8 cellular contexts compared by ENCODE assay signal in the genomic region with DNA sequence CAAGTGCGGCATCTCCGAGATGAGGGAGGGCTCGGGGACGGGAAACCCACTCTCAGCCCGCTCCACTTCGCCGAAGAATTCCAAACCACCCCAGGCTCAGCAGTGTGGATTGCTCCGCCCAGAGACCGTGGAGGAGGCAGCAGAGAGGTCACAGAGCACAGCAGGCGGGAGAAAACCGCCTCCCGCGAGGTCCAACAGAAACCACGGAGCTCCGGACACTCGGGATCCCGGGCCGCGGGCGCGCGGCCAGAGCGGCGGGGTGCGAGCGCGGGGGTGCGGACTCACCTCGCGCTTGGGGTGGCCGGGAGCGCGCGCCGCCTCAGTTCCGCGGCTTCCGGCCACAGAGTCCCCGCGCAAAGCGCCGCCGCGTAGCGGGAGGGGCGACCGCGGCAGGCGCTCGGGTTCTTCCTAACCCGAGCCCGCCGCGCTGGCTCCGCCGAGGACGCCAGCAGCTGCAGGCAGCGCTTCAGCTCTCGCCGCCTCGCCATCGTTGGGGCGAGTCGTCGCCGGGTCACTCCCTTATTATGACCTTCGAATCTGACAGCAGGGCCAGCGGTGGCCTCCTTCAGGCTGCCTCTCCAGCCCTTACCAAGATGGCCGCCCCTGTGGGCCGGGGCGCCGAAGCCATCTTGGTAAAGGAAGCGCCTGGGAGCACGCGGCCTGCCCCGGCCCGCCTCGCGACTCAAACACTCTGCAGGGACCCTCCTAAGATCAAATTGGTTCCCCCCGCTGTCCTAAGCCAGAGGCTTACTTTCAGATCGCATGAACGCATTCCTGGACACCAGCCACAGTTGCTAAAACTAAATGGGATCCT. TPM values are rescaled to one million over a fixed set of nuclear protein-coding genes. Genes with fewer than 3 reads are reported as not detected.
A peak's percentile ranks its signal among the peaks of the same experiment; 100 is the strongest.
DNase-seq lines count a peak whose midpoint lies in the region; ATAC-seq and TF ChIP-seq lines count a peak whose summit lies in the region.

A gene (minus strand): TSS at position 106 of the 814 bp plus-strand sequence. CDS start 20,323 bp downstream, outside the sequence.

- peaks cover 21 to 27% of the 10 kb centered on the region in 2 donors for H3K36me3 Mint-ChIP-seq in activated naive CD4-positive, alpha-beta T cell treated with anti-CD3 and anti-CD28 coated beads, Interleukin-2, amount 50 U/mL, for 72 hours
- H3K36me3 Mint-ChIP-seq in glutamatergic neuron (ENCODE audit: unreplicated experiment) = no peaks in the 10 kb centered on the region
- no peaks in the 10 kb centered on the region for H3K36me3 Mint-ChIP-seq in osteocyte (ENCODE audit: unreplicated experiment)

- peak; percentile 95 for ATAC-seq in SK-N-SH treated with all-trans-retinoic acid at 6 μM for 48 hours
- ATAC-seq in activated naive CD4-positive, alpha-beta T cell treated with anti-CD3 and anti-CD28 coated beads, Interleukin-2, amount 50 U/mL, for 72 hours = peak; percentile 86 to 93
- peak; percentile 88 for ATAC-seq in thoracic aorta (ENCODE audit: insufficient number of reproducible peaks, low FRiP score, low read depth)

- peak within 1 kb of the TSS; percentile 94 for H3K4me3 Mint-ChIP-seq in glutamatergic neuron (ENCODE audit: unreplicated experiment)
- peak within 1 kb of the TSS; percentile 92 for H3K4me3 Mint-ChIP-seq in osteocyte (ENCODE audit: unreplicated experiment)

- peak; percentile 46 for DNase-seq in HFF-Myc (ENCODE audit: extremely low read depth, low read depth)
- peak; percentile 94 for DNase-seq in NAMALWA (ENCODE audit: low spot score)
- DNase-seq in activated naive CD4-positive, alpha-beta T cell treated with anti-CD3 and anti-CD28 coated beads, Interleukin-2, amount 50 U/mL, for 72 hours (ENCODE audit: low spot score in 2 of 2) = peak; percentile 72 to 84
- peak; percentile 79 for DNase-seq in glutamatergic neuron
- peak; percentile 95 for DNase-seq in osteocyte (ENCODE audit: extremely low spot score, unreplicated experiment)
- DNase-seq in thoracic aorta (ENCODE audit: low spot score) = peak; percentile 68

- no peak for TF ChIP-seq CTCF in HFF-Myc (IDR thresholded peaks at IDR 0.05; ENCODE audit: low read depth, low read length, missing control alignments)
- TF ChIP-seq CTCF in glutamatergic neuron (IDR thresholded peaks at IDR 0.05; ENCODE audit: partially characterized antibody, unreplicated experiment) = no peak
- no peak for TF ChIP-seq CTCF in osteocyte (IDR thresholded peaks at IDR 0.05)
- TF ChIP-seq CTCF in thoracic aorta (IDR thresholded peaks at IDR 0.05) = no peak

- H3K27me3 Mint-ChIP-seq in glutamatergic neuron (ENCODE audit: unreplicated experiment) (peaks cover 4% of the 10 kb centered on the region), osteocyte (ENCODE audit: unreplicated experiment) (no peaks in the 10 kb centered on the region)

- H3K4me3 ChIP-seq in GM08714 (ENCODE audit: low read length) (peak within 1 kb of the TSS; percentile 76), HFF-Myc (replicated peaks; ENCODE audit: low read depth, low read length) (peak within 1 kb of the TSS; percentile 65), thoracic aorta (peak within 1 kb of the TSS; percentile 97)

- no peaks in the 10 kb centered on the region for H3K9me3 ChIP-seq in thoracic aorta

- peaks cover 15% of the 10 kb centered on the region for H3K4me1 Mint-ChIP-seq in glutamatergic neuron (ENCODE audit: low read depth, unreplicated experiment)
- peaks cover 32% of the 10 kb centered on the region for H3K4me1 Mint-ChIP-seq in osteocyte (ENCODE audit: unreplicated experiment)

- no peaks in the 10 kb centered on the region for H3K9me3 Mint-ChIP-seq in activated naive CD4-positive, alpha-beta T cell treated with anti-CD3 and anti-CD28 coated beads, Interleukin-2, amount 50 U/mL, for 72 hours
- H3K9me3 Mint-ChIP-seq in glutamatergic neuron (ENCODE audit: unreplicated experiment) (peaks cover 7% of the 10 kb centered on the region), osteocyte (ENCODE audit: unreplicated experiment) (no peaks in the 10 kb centered on the region)

- peaks cover 3 to 14% of the 10 kb centered on the region in 2 donors for H3K4me1 ChIP-seq in thoracic aorta (ENCODE audit: control insufficient read depth in 1 of 2, low read depth in 2 of 2)

- no peaks in the 10 kb centered on the region for H3K36me3 ChIP-seq in thoracic aorta

- H3K27me3 ChIP-seq in thoracic aorta (replicated peaks; ENCODE audit: insufficient read depth) = no peaks in the 10 kb centered on the region

- H3K27ac Mint-ChIP-seq in activated naive CD4-positive, alpha-beta T cell treated with anti-CD3 and anti-CD28 coated beads, Interleukin-2, amount 50 U/mL, for 72 hours = peak within 1 kb of the TSS; percentile 93 to 99
- H3K27ac Mint-ChIP-seq in glutamatergic neuron (ENCODE audit: unreplicated experiment) (peak within 1 kb of the TSS; percentile 95), osteocyte (ENCODE audit: unreplicated experiment) (peak within 1 kb of the TSS; percentile 95)

- H3K27ac ChIP-seq in thoracic aorta = peak within 1 kb of the TSS; percentile 76 to 86

TF ChIP-seq in SK-N-SH treated with all-trans-retinoic acid at 6 μM for 48 hours, 23 proteins besides CTCF, POLR2A, EP300 and RAD21 (continues in another document):
- TF ChIP-seq ARNTL (CRISPR knock-in tag; IDR thresholded peaks at IDR 0.05; ENCODE audit: borderline replicate concordance, low read depth) (peak; percentile 35; the same call in 1 of the 2 replicates), ZNF70 (CRISPR knock-in tag; IDR thresholded peaks at IDR 0.05) (peak; percentile 59), PPARA (CRISPR knock-in tag; IDR thresholded peaks at IDR 0.05; ENCODE audit: borderline replicate concordance) (peak; percentile 89; the same call in 1 of the 2 replicates), GLIS3 (CRISPR knock-in tag; IDR thresholded peaks at IDR 0.05) (peak; percentile 8; the same call in 1 of the 2 replicates), CSDC2 (CRISPR knock-in tag; IDR thresholded peaks at IDR 0.05) (peak; percentile 97), ZNF8 (CRISPR knock-in tag; IDR thresholded peaks at IDR 0.05) (no peak; the same call in 1 of the 2 replicates), ZFP3 (CRISPR knock-in tag; IDR thresholded peaks at IDR 0.05) (peak; percentile 86)
- TF ChIP-seq, protein P1, sequence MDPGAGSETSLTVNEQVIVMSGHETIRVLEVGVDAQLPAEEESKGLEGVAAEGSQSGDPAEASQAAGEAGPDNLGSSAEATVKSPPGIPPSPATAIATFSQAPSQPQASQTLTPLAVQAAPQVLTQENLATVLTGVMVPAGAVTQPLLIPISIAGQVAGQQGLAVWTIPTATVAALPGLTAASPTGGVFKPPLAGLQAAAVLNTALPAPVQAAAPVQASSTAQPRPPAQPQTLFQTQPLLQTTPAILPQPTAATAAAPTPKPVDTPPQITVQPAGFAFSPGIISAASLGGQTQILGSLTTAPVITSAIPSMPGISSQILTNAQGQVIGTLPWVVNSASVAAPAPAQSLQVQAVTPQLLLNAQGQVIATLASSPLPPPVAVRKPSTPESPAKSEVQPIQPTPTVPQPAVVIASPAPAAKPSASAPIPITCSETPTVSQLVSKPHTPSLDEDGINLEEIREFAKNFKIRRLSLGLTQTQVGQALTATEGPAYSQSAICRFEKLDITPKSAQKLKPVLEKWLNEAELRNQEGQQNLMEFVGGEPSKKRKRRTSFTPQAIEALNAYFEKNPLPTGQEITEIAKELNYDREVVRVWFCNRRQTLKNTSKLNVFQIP (CRISPR knock-in tag; IDR thresholded peaks at IDR 0.05; ENCODE audit: borderline replicate concordance, low read depth) = peak; percentile 95
- TF ChIP-seq, protein P2, sequence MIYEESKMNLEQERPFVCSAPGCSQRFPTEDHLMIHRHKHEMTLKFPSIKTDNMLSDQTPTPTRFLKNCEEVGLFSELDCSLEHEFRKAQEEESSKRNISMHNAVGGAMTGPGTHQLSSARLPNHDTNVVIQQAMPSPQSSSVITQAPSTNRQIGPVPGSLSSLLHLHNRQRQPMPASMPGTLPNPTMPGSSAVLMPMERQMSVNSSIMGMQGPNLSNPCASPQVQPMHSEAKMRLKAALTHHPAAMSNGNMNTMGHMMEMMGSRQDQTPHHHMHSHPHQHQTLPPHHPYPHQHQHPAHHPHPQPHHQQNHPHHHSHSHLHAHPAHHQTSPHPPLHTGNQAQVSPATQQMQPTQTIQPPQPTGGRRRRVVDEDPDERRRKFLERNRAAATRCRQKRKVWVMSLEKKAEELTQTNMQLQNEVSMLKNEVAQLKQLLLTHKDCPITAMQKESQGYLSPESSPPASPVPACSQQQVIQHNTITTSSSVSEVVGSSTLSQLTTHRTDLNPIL (CRISPR knock-in tag; IDR thresholded peaks at IDR 0.05; ENCODE audit: low read depth) = no peak
- TF ChIP-seq, protein P3, sequence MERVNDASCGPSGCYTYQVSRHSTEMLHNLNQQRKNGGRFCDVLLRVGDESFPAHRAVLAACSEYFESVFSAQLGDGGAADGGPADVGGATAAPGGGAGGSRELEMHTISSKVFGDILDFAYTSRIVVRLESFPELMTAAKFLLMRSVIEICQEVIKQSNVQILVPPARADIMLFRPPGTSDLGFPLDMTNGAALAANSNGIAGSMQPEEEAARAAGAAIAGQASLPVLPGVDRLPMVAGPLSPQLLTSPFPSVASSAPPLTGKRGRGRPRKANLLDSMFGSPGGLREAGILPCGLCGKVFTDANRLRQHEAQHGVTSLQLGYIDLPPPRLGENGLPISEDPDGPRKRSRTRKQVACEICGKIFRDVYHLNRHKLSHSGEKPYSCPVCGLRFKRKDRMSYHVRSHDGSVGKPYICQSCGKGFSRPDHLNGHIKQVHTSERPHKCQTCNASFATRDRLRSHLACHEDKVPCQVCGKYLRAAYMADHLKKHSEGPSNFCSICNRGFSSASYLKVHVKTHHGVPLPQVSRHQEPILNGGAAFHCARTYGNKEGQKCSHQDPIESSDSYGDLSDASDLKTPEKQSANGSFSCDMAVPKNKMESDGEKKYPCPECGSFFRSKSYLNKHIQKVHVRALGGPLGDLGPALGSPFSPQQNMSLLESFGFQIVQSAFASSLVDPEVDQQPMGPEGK (CRISPR knock-in tag; IDR thresholded peaks at IDR 0.05; ENCODE audit: borderline replicate concordance) = peak; percentile 67; the same call in 1 of the 2 replicates
- TF ChIP-seq, protein P4, sequence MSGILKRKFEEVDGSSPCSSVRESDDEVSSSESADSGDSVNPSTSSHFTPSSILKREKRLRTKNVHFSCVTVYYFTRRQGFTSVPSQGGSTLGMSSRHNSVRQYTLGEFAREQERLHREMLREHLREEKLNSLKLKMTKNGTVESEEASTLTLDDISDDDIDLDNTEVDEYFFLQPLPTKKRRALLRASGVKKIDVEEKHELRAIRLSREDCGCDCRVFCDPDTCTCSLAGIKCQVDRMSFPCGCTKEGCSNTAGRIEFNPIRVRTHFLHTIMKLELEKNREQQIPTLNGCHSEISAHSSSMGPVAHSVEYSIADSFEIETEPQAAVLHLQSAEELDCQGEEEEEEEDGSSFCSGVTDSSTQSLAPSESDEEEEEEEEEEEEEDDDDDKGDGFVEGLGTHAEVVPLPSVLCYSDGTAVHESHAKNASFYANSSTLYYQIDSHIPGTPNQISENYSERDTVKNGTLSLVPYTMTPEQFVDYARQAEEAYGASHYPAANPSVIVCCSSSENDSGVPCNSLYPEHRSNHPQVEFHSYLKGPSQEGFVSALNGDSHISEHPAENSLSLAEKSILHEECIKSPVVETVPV (CRISPR knock-in tag; IDR thresholded peaks at IDR 0.05) = no peak

RNA-seq across cellular contexts. Expression of the gene that starts here (rescaled TPM):
- 1 to 10 TPM; 7.2 to 9.7 TPM for total RNA-seq in activated naive CD4-positive, alpha-beta T cell treated with anti-CD3 and anti-CD28 coated beads, Interleukin-2, amount 50 U/mL, for 72 hours
- total RNA-seq in glutamatergic neuron (ENCODE audit: unreplicated experiment) (6.5 TPM), osteocyte (11.6 and 12.9 TPM in 2 replicates), thoracic aorta (10 to 100 TPM; 10.7 to 27.7 TPM)

Comparison
In these comparisons a context has a peak if more than half of its experiments do, and no peak if none do; other contexts are left out.
1. Peak in every context shown above with its lines: DNase-seq, ATAC-seq, H3K4me3 ChIP-seq and H3K27ac ChIP-seq.